8 cellular contexts compared by ENCODE assay signal in the genomic region with DNA sequence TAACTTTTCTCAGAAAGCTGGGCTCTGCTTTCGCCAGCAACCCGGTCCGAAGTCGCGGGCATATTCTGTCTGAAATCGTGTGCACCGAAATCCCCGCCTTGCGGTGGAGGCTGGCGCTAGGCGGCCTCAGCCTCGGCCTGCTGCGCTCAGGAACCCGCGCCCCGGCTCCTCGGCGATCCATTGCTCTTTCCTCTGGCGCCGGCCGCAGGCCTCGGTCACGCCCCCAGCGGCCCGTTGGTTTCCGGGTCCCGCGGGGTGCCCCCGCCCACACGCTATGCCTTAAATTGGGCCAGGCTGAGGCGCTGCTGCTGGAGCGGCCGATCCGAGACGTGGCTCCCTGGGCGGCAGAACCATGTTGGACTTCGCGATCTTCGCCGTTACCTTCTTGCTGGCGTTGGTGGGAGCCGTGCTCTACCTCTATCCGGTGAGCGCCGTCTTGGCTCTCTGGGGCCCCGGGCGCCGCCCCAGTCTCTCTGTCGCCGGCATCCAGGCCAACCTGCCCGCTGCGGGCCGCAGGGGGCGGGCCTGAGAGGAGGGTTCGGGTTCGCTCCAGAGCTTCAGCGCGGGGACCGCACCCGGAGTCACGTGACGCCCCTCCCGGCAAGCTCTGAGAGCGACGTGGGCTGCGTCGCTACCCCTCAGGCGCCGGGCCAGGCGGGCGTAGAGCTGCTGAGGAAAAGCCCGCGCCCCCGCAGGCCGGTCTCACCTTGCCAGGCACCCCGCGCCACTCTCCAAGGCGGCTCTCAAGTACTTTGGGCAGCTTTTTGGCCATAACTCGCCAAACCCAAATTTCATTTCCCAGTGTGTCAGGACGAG.
A peak's percentile ranks its signal among the peaks of the same experiment; 100 is the strongest.
DNase-seq lines count a peak whose midpoint lies in the region; ATAC-seq lines count a peak whose summit lies in the region.

A gene with protein sequence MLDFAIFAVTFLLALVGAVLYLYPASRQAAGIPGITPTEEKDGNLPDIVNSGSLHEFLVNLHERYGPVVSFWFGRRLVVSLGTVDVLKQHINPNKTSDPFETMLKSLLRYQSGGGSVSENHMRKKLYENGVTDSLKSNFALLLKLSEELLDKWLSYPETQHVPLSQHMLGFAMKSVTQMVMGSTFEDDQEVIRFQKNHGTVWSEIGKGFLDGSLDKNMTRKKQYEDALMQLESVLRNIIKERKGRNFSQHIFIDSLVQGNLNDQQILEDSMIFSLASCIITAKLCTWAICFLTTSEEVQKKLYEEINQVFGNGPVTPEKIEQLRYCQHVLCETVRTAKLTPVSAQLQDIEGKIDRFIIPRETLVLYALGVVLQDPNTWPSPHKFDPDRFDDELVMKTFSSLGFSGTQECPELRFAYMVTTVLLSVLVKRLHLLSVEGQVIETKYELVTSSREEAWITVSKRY (plus strand): TSS at position 308 of the 816 bp plus-strand sequence. CDS start 45 bp downstream, at position 353.

- H3K36me3 ChIP-seq in effector memory CD4-positive, alpha-beta T cell (ENCODE audit: control insufficient read depth, insufficient read depth, low read length), result no peaks in the 10 kb centered on the region

- peak; percentile 97 for DNase-seq in COLO668 (lab: John Stamatoyannopoulos, UW; ENCODE audit: unreplicated experiment)
- peak; percentile 82 for DNase-seq in HS-5 (ENCODE audit: low read depth)
- DNase-seq in NK-92 (lab: John Stamatoyannopoulos, UW; ENCODE audit: unreplicated experiment), result peak; percentile 82
- DNase-seq in activated CD8-positive, alpha-beta memory T cell treated with anti-CD3 and anti-CD28 coated beads for 24 hours, result peak; percentile 98
- peak; percentile 93 to 94 (median 93) for DNase-seq in effector memory CD4-positive, alpha-beta T cell
- DNase-seq in memory B cell (ENCODE audit: low spot score in 2 of 2), result peak; percentile 97 to 98
- DNase-seq in stimulated activated CD8-positive, alpha-beta memory T cell treated with anti-CD3 and anti-CD28 coated beads, Interleukin-12 subunit alpha, Interleukin-12 subunit beta, amount 100 ng/mL, for 24 hours (ENCODE audit: extremely low read depth), result peak; percentile 96

- no peaks in the 10 kb centered on the region for H3K27me3 ChIP-seq in effector memory CD4-positive, alpha-beta T cell (replicated peaks; ENCODE audit: control insufficient read depth, insufficient read depth, low read length, poor library complexity, severe bottlenecking)

- H3K36me3 Mint-ChIP-seq in memory B cell, result peaks cover 17% of the 10 kb centered on the region

- no peaks in the 10 kb centered on the region for H3K9me3 ChIP-seq in effector memory CD4-positive, alpha-beta T cell (ENCODE audit: control insufficient read depth, low read length)

- H3K4me1 ChIP-seq in effector memory CD4-positive, alpha-beta T cell (ENCODE audit: control insufficient read depth, insufficient read depth, low read length, poor library complexity, severe bottlenecking), result peaks cover 13% of the 10 kb centered on the region

- no peaks in the 10 kb centered on the region for H3K9me3 Mint-ChIP-seq in memory B cell

- peak; percentile 87 for ATAC-seq in GM19468 (IDR thresholded peaks at IDR 0.05; ENCODE audit: extremely low read depth, unreplicated experiment)
- ATAC-seq in memory B cell (ENCODE audit: low read depth), result peak; percentile 81

- peak within 1 kb of the TSS; percentile 98 for H3K27ac ChIP-seq in effector memory CD4-positive, alpha-beta T cell (ENCODE audit: insufficient read depth, low read length, poor library complexity, severe bottlenecking)

- H3K27ac Mint-ChIP-seq in memory B cell, result peak within 1 kb of the TSS; percentile 97

- H3K4me3 ChIP-seq in effector memory CD4-positive, alpha-beta T cell (ENCODE audit: insufficient read depth, low read depth, low read length, poor library complexity, severe bottlenecking), result peak within 1 kb of the TSS; percentile 81

- H3K4me1 Mint-ChIP-seq in memory B cell, result peaks cover 19% of the 10 kb centered on the region

- H3K27me3 Mint-ChIP-seq in memory B cell, result no peaks in the 10 kb centered on the region

- H3K4me3 Mint-ChIP-seq in memory B cell, result peak within 1 kb of the TSS; percentile 97

Comparison
In these comparisons a context has a peak if more than half of its experiments do, and no peak if none do; other contexts are left out.
1. Peak in every context shown above with its lines: DNase-seq, ATAC-seq, H3K4me3 ChIP-seq and H3K27ac ChIP-seq.